ENCODE assay signal across 7 cellular contexts in genomic region chr22:22195265-22196017, GRCh38.
DNase-seq lines count a peak whose midpoint lies in the region; ATAC-seq and TF ChIP-seq lines count a peak whose summit lies in the region.

No MANE protein-coding gene starts in this region.

- H3K9me3 Mint-ChIP-seq in T-helper 2 cell treated with Interferon-gamma antibody and Interleukin-4, amounts not matched to agents 5 μg/mL and 100 μg/mL, for 36 hours, result no peaks in the 10 kb centered on the region

- TF ChIP-seq CTCF in GM12875 (IDR thresholded peaks at IDR 0.05; ENCODE audit: borderline replicate concordance, insufficient read depth, low read depth, low read length) (peak; percentile 92), astrocyte of the spinal cord (IDR thresholded peaks at IDR 0.05; ENCODE audit: low read depth, low read length) (peak; percentile 88)

- ATAC-seq in HG02588 (IDR thresholded peaks at IDR 0.05; ENCODE audit: unreplicated experiment), result peak; percentile 68

- peaks cover 3% of the 10 kb centered on the region for H3K4me1 Mint-ChIP-seq in T-helper 2 cell treated with Interferon-gamma antibody and Interleukin-4, amounts not matched to agents 5 μg/mL and 100 μg/mL, for 36 hours (ENCODE audit: low read depth)

- H3K4me3 ChIP-seq in GM12875 (ENCODE audit: low read depth, low read length) (no peak overlapping the region), astrocyte of the spinal cord (ENCODE audit: low read depth, low read length) (no peak overlapping the region)

- peak; percentile 13 for DNase-seq in NCI-H1417 treated with DMSO at 0.1 percent for 48 hours (lab: John Stamatoyannopoulos, UW)
- peak; percentile 53 for DNase-seq in T-helper 2 cell treated with Interferon-gamma antibody and Interleukin-4, amounts not matched to agents 5 μg/mL and 100 μg/mL, for 36 hours (ENCODE audit: low spot score)
- DNase-seq in astrocyte of the spinal cord (ENCODE audit: low read depth, low spot score), result peak; percentile 32
- DNase-seq in islet precursor cell, result peak; percentile 93
- DNase-seq in stimulated activated CD4-positive, alpha-beta T cell treated with anti-CD3 and anti-CD28 coated beads, Interleukin-4, amount 100 ng/mL, for 4 hours, result peak; percentile 71 to 80

- H3K4me3 Mint-ChIP-seq in T-helper 2 cell treated with Interferon-gamma antibody and Interleukin-4, amounts not matched to agents 5 μg/mL and 100 μg/mL, for 36 hours, result no peak overlapping the region

- in situ Hi-C loops in astrocyte of the spinal cord (cut with HindIII; ENCODE audit: low sequenced_read_pairs), result no loop called here

- peaks cover 29% of the 10 kb centered on the region for H3K27me3 Mint-ChIP-seq in T-helper 2 cell treated with Interferon-gamma antibody and Interleukin-4, amounts not matched to agents 5 μg/mL and 100 μg/mL, for 36 hours (ENCODE audit: low read depth)

- H3K27ac Mint-ChIP-seq in T-helper 2 cell treated with Interferon-gamma antibody and Interleukin-4, amounts not matched to agents 5 μg/mL and 100 μg/mL, for 36 hours, result no peak overlapping the region

- H3K36me3 Mint-ChIP-seq in T-helper 2 cell treated with Interferon-gamma antibody and Interleukin-4, amounts not matched to agents 5 μg/mL and 100 μg/mL, for 36 hours (ENCODE audit: low read depth), result no peaks in the 10 kb centered on the region

Comparison
In these comparisons a context has a peak if more than half of its experiments do, and no peak if none do; other contexts are left out.
1. DNase-seq: peak in every context shown above with its lines; median percentile 93 in islet precursor cell; 76 in stimulated activated CD4-positive, alpha-beta T cell treated with anti-CD3 and anti-CD28 coated beads, Interleukin-4, amount 100 ng/mL, for 4 hours; 53 in T-helper 2 cell treated with Interferon-gamma antibody and Interleukin-4, amounts not matched to agents 5 μg/mL and 100 μg/mL, for 36 hours; 32 in astrocyte of the spinal cord; 13 in NCI-H1417 treated with DMSO at 0.1 percent for 48 hours.